29 cellular contexts compared by ENCODE assay signal in the genomic region with DNA sequence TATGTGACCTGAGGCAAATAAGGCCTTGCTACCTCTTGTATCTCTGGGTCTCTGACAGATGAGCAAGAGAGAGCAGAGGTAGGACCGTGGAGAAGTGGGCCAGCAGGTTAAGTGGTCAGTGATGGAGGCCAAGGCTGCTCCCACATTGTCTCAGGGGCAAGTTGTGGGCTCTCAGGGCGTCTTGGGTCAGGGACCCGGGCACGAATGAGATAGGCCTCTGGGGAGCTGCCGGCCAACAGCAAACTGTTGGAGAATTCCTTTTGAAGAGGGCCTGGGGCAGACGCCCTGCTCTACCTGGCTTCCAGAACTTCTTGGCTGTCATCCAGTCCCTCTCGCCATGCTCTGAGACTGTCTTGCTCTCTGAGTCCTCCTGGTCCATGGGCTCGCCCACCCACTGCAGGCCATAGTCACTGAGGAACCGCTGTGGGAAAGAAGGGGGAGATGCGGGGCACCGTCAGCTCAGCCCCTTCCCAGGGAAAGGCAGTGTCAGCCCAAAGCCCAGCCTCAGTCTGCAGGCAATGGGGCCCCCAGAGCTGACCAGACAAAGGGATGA. TPM values are rescaled to one million over a fixed set of nuclear protein-coding genes. Genes with fewer than 3 reads are reported as not detected.
"Had no signal": no experiment of that assay in that cellular context is flagged by ENCODE, and none has a peak within 500 bp of the region (broad histone marks: within the 10 kb centered on the region; RNA-seq: fewer than 3 reads in every experiment).

No MANE protein-coding gene starts in this region.

- H3K36me3 ChIP-seq: left ventricle myocardium inferior, pancreas, sigmoid colon, transverse colon had no signal

- H3K9me3 ChIP-seq: esophagus muscularis mucosa, heart right ventricle, left ventricle myocardium inferior, pancreas, psoas muscle, sigmoid colon, transverse colon had no signal

- H3K27me3 ChIP-seq: esophagus muscularis mucosa, heart right ventricle, pancreas, sigmoid colon, transverse colon had no signal

- H3K9me3 Mint-ChIP-seq: activated CD4-positive, alpha-beta memory T cell treated with anti-CD3 and anti-CD28 coated beads for 36 hours; central memory CD8-positive, alpha-beta T cell; dendritic cell treated with granulocyte-macrophage colony-stimulating factor and Interleukin-4, amounts not matched to agents 40 ng/mL and 50 ng/mL, for 4 days; nephron progenitor cell had no signal

- H3K4me1 ChIP-seq: pancreas, psoas muscle, sigmoid colon had no signal

- H3K27me3 Mint-ChIP-seq: activated CD4-positive, alpha-beta memory T cell treated with anti-CD3 and anti-CD28 coated beads for 36 hours; activated naive CD8-positive, alpha-beta T cell; central memory CD8-positive, alpha-beta T cell; dendritic cell treated with granulocyte-macrophage colony-stimulating factor and Interleukin-4, amounts not matched to agents 40 ng/mL and 50 ng/mL, for 4 days had no signal

- DNase-seq: activated CD4-positive, alpha-beta memory T cell treated with anti-CD3 and anti-CD28 coated beads for 36 hours; activated CD4-positive, alpha-beta T cell treated with anti-CD3 and anti-CD28 coated beads for 48 hours; activated effector memory CD4-positive, alpha-beta T cell treated with Interleukin-2 at 50 U/mL for 16 hours; activated naive CD4-positive, alpha-beta T cell treated with Interleukin-2 at 50 U/mL for 16 hours; activated T-cell treated with anti-CD3 and anti-CD28 coated beads for 4 hours; anterior cingulate cortex; effector CD4-positive, alpha-beta T cell; foreskin melanocyte; heart right ventricle; kidney glomerular epithelial cell; left ventricle myocardium inferior; nephron progenitor cell; pancreas; sigmoid colon; small intestine; stimulated activated CD4-positive, alpha-beta T cell treated with anti-CD3 and anti-CD28 coated beads, Interleukin-2, amount 100 ng/mL, for 24 hours; stimulated activated naive CD4-positive, alpha-beta T cell; T-helper 1 cell; transverse colon had no signal

- H3K27ac ChIP-seq: esophagus muscularis mucosa, heart right ventricle, left ventricle myocardium inferior, pancreas, psoas muscle, sigmoid colon, transverse colon, VCaP had no signal

- ATAC-seq: heart right ventricle, pancreas, psoas muscle had no signal

- H3K27ac Mint-ChIP-seq: activated CD4-positive, alpha-beta memory T cell treated with anti-CD3 and anti-CD28 coated beads for 36 hours; dendritic cell treated with granulocyte-macrophage colony-stimulating factor and Interleukin-4, amounts not matched to agents 40 ng/mL and 50 ng/mL, for 4 days; nephron progenitor cell had no signal

- H3K4me3 ChIP-seq: esophagus muscularis mucosa, heart right ventricle, left ventricle myocardium inferior, lung, pancreas, psoas muscle, sigmoid colon, transverse colon had no signal

- H3K4me3 Mint-ChIP-seq: activated CD4-positive, alpha-beta memory T cell treated with anti-CD3 and anti-CD28 coated beads for 36 hours; activated naive CD8-positive, alpha-beta T cell; central memory CD8-positive, alpha-beta T cell; dendritic cell treated with granulocyte-macrophage colony-stimulating factor and Interleukin-4, amounts not matched to agents 40 ng/mL and 50 ng/mL, for 4 days; nephron progenitor cell had no signal

RNA-seq across cellular contexts. Expression of gene CD52, which starts 23.8 kb away (rescaled TPM):
- total RNA-seq: bronchial epithelial cell, glomerular endothelial cell, temporal lobe had no signal

RNA-seq across cellular contexts. Expression of gene CRYBG2, which starts 59.9 kb away (rescaled TPM):
- total RNA-seq: glomerular endothelial cell, left ventricle myocardium inferior had no signal
